In genomic region chr15:98648654-98649537, GRCh38 we compare ENCODE assay signal across 1 cellular context.
TF ChIP-seq lines count a peak whose summit lies in the region.

No MANE protein-coding gene starts in this region.

TF ChIP-seq in K562, 482 proteins besides CTCF, POLR2A, EP300 and RAD21 (continued from another document):
- TF ChIP-seq, protein P1, sequence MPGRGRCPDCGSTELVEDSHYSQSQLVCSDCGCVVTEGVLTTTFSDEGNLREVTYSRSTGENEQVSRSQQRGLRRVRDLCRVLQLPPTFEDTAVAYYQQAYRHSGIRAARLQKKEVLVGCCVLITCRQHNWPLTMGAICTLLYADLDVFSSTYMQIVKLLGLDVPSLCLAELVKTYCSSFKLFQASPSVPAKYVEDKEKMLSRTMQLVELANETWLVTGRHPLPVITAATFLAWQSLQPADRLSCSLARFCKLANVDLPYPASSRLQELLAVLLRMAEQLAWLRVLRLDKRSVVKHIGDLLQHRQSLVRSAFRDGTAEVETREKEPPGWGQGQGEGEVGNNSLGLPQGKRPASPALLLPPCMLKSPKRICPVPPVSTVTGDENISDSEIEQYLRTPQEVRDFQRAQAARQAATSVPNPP (IDR thresholded peaks at IDR 0.05; ENCODE audit: borderline replicate concordance, insufficient read depth, insufficient read length) = no peak
- TF ChIP-seq POLR2AphosphoS2 (IDR thresholded peaks at IDR 0.05; ENCODE audit: low read length) (no peak), E2F6 (IDR thresholded peaks at IDR 0.05; ENCODE audit: borderline replicate concordance in 1 of 2, extremely low read depth in 1 of 2, insufficient read depth in 1 of 2, insufficient read length in 1 of 2, low read depth in 1 of 2, low read length in 1 of 2, poor library complexity in 1 of 2, severe bottlenecking in 1 of 2) (peak; percentile 49 to 68), ZKSCAN8 (CRISPR knock-in tag; IDR thresholded peaks at IDR 0.05) (no peak), ZNF586 (CRISPR knock-in tag; conservative IDR thresholded peaks at IDR 0.05) (no peak), KDM2B (CRISPR knock-in tag; IDR thresholded peaks at IDR 0.05) (peak; percentile 91; the same call in 1 of the 2 replicates), ZNF253 (CRISPR knock-in tag; conservative IDR thresholded peaks at IDR 0.05) (no peak), ZSCAN32 (CRISPR knock-in tag; IDR thresholded peaks at IDR 0.05) (no peak), RHOXF2B (CRISPR knock-in tag; conservative IDR thresholded peaks at IDR 0.05) (no peak), COPS2 (conservative IDR thresholded peaks at IDR 0.05) (no peak), HDAC8 (tag; IDR thresholded peaks at IDR 0.05) (no peak), GABPA (tag; conservative IDR thresholded peaks at IDR 0.05; ENCODE audit: low read depth) (no peak), MECOM (CRISPR knock-in tag; IDR thresholded peaks at IDR 0.05) (no peak), CGGBP1 (CRISPR knock-in tag; IDR thresholded peaks at IDR 0.05) (no peak), TFAM (CRISPR knock-in tag; conservative IDR thresholded peaks at IDR 0.05) (no peak), NCOA1 (IDR thresholded peaks at IDR 0.05; ENCODE audit: low read depth) (no peak), PHF21A (IDR thresholded peaks at IDR 0.05; ENCODE audit: borderline replicate concordance, low read depth) (no peak), RERE (CRISPR knock-in tag; IDR thresholded peaks at IDR 0.05; ENCODE audit: borderline replicate concordance) (no peak), RNF2 (IDR thresholded peaks at IDR 0.05) (no peak), CBX5 (IDR thresholded peaks at IDR 0.05; ENCODE audit: borderline replicate concordance, low read depth) (no peak), ERF (CRISPR knock-in tag; IDR thresholded peaks at IDR 0.05) (0 out of 2 replicates have a peak, but pooled peaks have one; percentile 28), ZNF324 (CRISPR knock-in tag; IDR thresholded peaks at IDR 0.05) (no peak), ZC3H8 (IDR thresholded peaks at IDR 0.05) (no peak), MCM7 (IDR thresholded peaks at IDR 0.05) (no peak), ATF3 (IDR thresholded peaks at IDR 0.05) (no peak), ATF3 (CRISPR knock-in tag; conservative IDR thresholded peaks at IDR 0.05) (no peak), RBFOX2 (IDR thresholded peaks at IDR 0.05; ENCODE audit: low read depth, low read length) (peak; percentile 52), MTA3 (IDR thresholded peaks at IDR 0.05; ENCODE audit: borderline replicate concordance) (no peak), ZC3H4 (CRISPR knock-in tag; IDR thresholded peaks at IDR 0.05; ENCODE audit: borderline replicate concordance) (no peak), CCNT2 (IDR thresholded peaks at IDR 0.05; ENCODE audit: borderline replicate concordance, extremely low read depth, insufficient read length, low read depth, low read length) (peak; percentile 46), SP1 (CRISPR knock-in tag; IDR thresholded peaks at IDR 0.05) (no peak), RBM22 (IDR thresholded peaks at IDR 0.05; ENCODE audit: low read depth, low read length, poor library complexity, severe bottlenecking) (no peak), VEZF1 (CRISPR knock-in tag; IDR thresholded peaks at IDR 0.05) (peak; percentile 81), STAT5B (CRISPR knock-in tag; IDR thresholded peaks at IDR 0.05) (no peak), SP2 (IDR thresholded peaks at IDR 0.05; ENCODE audit: extremely low read depth, low read depth, low read length, poor library complexity, severe bottlenecking) (no peak), HNRNPL (IDR thresholded peaks at IDR 0.05; ENCODE audit: low read depth, low read length) (no peak)
- TF ChIP-seq, protein P2, sequence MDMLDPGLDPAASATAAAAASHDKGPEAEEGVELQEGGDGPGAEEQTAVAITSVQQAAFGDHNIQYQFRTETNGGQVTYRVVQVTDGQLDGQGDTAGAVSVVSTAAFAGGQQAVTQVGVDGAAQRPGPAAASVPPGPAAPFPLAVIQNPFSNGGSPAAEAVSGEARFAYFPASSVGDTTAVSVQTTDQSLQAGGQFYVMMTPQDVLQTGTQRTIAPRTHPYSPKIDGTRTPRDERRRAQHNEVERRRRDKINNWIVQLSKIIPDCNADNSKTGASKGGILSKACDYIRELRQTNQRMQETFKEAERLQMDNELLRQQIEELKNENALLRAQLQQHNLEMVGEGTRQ (CRISPR knock-in tag; IDR thresholded peaks at IDR 0.05) = no peak
- TF ChIP-seq, protein P3, sequence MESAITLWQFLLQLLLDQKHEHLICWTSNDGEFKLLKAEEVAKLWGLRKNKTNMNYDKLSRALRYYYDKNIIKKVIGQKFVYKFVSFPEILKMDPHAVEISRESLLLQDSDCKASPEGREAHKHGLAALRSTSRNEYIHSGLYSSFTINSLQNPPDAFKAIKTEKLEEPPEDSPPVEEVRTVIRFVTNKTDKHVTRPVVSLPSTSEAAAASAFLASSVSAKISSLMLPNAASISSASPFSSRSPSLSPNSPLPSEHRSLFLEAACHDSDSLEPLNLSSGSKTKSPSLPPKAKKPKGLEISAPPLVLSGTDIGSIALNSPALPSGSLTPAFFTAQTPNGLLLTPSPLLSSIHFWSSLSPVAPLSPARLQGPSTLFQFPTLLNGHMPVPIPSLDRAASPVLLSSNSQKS (CRISPR knock-in tag; IDR thresholded peaks at IDR 0.05) = no peak
- TF ChIP-seq, protein P4, sequence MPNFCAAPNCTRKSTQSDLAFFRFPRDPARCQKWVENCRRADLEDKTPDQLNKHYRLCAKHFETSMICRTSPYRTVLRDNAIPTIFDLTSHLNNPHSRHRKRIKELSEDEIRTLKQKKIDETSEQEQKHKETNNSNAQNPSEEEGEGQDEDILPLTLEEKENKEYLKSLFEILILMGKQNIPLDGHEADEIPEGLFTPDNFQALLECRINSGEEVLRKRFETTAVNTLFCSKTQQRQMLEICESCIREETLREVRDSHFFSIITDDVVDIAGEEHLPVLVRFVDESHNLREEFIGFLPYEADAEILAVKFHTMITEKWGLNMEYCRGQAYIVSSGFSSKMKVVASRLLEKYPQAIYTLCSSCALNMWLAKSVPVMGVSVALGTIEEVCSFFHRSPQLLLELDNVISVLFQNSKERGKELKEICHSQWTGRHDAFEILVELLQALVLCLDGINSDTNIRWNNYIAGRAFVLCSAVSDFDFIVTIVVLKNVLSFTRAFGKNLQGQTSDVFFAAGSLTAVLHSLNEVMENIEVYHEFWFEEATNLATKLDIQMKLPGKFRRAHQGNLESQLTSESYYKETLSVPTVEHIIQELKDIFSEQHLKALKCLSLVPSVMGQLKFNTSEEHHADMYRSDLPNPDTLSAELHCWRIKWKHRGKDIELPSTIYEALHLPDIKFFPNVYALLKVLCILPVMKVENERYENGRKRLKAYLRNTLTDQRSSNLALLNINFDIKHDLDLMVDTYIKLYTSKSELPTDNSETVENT (CRISPR knock-in tag; IDR thresholded peaks at IDR 0.05) = no peak
TF ChIP-seq in K562: peak in this region for 24.
